Comparison of ENCODE assay signal across 33 cellular contexts in genomic region chr3:57025237-57025636, GRCh38. TPM values are rescaled to one million over a fixed set of nuclear protein-coding genes. Genes with fewer than 3 reads are reported as not detected.
"Had no signal": no experiment of that assay in that cellular context is flagged by ENCODE, and none has a peak within 500 bp of the region (broad histone marks: within the 10 kb centered on the region; RNA-seq: fewer than 3 reads in every experiment).

No MANE protein-coding gene starts in this region.

- H3K4me3 ChIP-seq: adrenal gland, ascending aorta, colonic mucosa, esophagus squamous epithelium had no signal

- H3K27me3 ChIP-seq: adrenal gland, ascending aorta, brain microvascular endothelial cell, colonic mucosa, esophagus squamous epithelium had no signal

- H3K9me3 ChIP-seq: adrenal gland, ascending aorta, colonic mucosa, esophagus squamous epithelium had no signal

- H3K36me3 ChIP-seq: adrenal gland, ascending aorta, brain microvascular endothelial cell, colonic mucosa, WERI-Rb-1 had no signal

- DNase-seq: activated B cell treated with CpG ODN at 0.5 μM for 24 hours; activated CD4-positive, alpha-beta T cell treated with anti-CD3 and anti-CD28 coated beads for 48 hours; activated CD4-positive, alpha-beta T cell treated with anti-CD3 and anti-CD28 coated beads, Interleukin-2, amount 50 U/mL, for 1 hour; activated CD4-positive, alpha-beta T cell treated with anti-CD3 and anti-CD28 coated beads, Interleukin-2, amount 50 U/mL, for 48 hours; activated CD8-positive, alpha-beta memory T cell treated with anti-CD3 and anti-CD28 coated beads, Interleukin-2, amount 10 ng/mL, durations not matched to agents 7 days and 5 days; activated CD8-positive, alpha-beta memory T cell treated with anti-CD3 and anti-CD28 coated beads, Interleukin-2, amount 50 U/mL, for 4 hours; activated CD8-positive, alpha-beta T cell treated with anti-CD3 and anti-CD28 coated beads for 36 hours; activated effector memory CD4-positive, alpha-beta T cell treated with anti-CD3 and anti-CD28 coated beads, Interleukin-2, amount 50 U/mL, for 16 hours; activated naive CD4-positive, alpha-beta T cell treated with anti-CD3 and anti-CD28 coated beads for 36 hours; activated naive CD8-positive, alpha-beta T cell treated with anti-CD3 and anti-CD28 coated beads for 36 hours; activated naive CD8-positive, alpha-beta T cell treated with anti-CD3 and anti-CD28 coated beads, Interleukin-2, amount 50 U/mL, for 24 hours; activated T-cell treated with anti-CD3 and anti-CD28 coated beads, Interleukin-2, amount 50 U/mL, for 1 hour; activated T-cell treated with anti-CD3 and anti-CD28 coated beads, Interleukin-2, amount 50 U/mL, for 48 hours; brain microvascular endothelial cell; central memory CD4-positive, alpha-beta T cell; cerebellar nuclear complex; colonic mucosa; effector CD8-positive, alpha-beta T cell; esophagus squamous epithelium; foreskin fibroblast; head of caudate nucleus; hypothalamus; T-helper 17 cell; T1000; WERI-Rb-1 had no signal

- H3K4me1 ChIP-seq: ascending aorta had no signal

- H3K27ac ChIP-seq: adrenal gland, ascending aorta, brain microvascular endothelial cell, colonic mucosa, epithelial cell of prostate, esophagus squamous epithelium, WERI-Rb-1 had no signal

RNA-seq across cellular contexts. Expression of gene SPATA12, which starts 35.2 kb away (rescaled TPM):
- total RNA-seq: activated B cell treated with CpG ODN at 0.5 μM for 24 hours; activated CD8-positive, alpha-beta memory T cell treated with anti-CD3 and anti-CD28 coated beads for 36 hours; activated CD8-positive, alpha-beta memory T cell treated with anti-CD3 and anti-CD28 coated beads, Interleukin-2, amount 10 ng/mL, durations not matched to agents 7 days and 5 days; activated CD8-positive, alpha-beta T cell treated with anti-CD3 and anti-CD28 coated beads for 36 hours; activated naive CD4-positive, alpha-beta T cell treated with anti-CD3 and anti-CD28 coated beads for 36 hours; activated naive CD8-positive, alpha-beta T cell treated with anti-CD3 and anti-CD28 coated beads for 36 hours; activated T-helper 1 cell treated with anti-CD3 and anti-CD28 coated beads, Interleukin-12 subunit alpha, Interleukin-12 subunit beta, Interleukin-2, Interleukin-4 antibody, amounts not matched to agents 30 ng/mL and 10 ng/mL and 1 ng/mL, durations not matched to agents 14 hours and 24 hours and 36 hours; activated T-helper 2 cell treated with anti-CD3 and anti-CD28 coated beads, Interferon-gamma antibody, Interleukin-2, Interleukin-4, amounts not matched to agents 10 μg/mL and 5 μg/mL and 100 μg/mL, durations not matched to agents 14 hours and 24 hours and 36 hours; ascending aorta; endothelial cell of umbilical vein; frontal cortex; T-helper 17 cell had no signal
